Comparison of ENCODE assay signal across 8 cellular contexts in the genomic region with DNA sequence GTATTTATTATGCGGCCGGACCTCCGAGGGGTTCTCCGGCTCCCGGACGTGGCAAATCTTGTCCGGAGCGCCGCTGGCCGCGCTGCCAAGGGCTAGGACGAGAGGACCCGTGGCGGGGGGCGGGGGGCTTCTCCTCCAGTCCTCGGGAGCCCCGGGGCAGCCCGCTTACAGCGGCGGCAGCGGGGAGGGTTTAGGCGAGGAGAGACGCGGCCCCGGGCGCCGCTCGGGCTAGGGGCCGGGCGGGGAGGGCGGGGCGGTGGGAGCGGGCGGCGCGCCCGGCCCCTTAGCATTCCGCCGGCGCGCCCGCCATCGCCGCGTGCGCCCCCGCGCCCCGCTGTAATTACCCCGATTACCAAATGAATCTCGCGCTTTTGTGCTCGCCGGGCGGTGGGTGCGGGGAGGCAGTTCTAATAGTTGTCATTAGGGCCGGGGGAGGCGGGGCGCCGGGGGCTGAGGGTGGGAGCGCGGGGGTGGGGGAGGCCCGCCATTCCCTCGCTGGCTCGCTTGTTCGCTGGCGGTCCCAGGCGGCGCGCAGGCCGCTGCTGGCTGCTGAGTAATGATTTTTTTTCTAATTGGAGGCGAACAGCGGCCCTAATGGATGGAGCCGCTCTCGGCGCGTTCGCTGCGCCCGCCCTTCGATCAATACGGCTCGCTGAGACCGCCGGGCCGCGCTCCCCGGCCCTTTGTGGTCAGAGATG.
A peak's percentile ranks its signal among the peaks of the same experiment; 100 is the strongest.
DNase-seq lines count a peak whose midpoint lies in the region; ATAC-seq and TF ChIP-seq lines count a peak whose summit lies in the region.

No MANE protein-coding gene starts in this region.

- no peak overlapping the region for H3K27ac Mint-ChIP-seq in dendritic cell treated with granulocyte-macrophage colony-stimulating factor and Interleukin-4, amounts not matched to agents 40 ng/mL and 50 ng/mL, for 4 days
- no peak overlapping the region for H3K27ac Mint-ChIP-seq in nephron progenitor cell

- peak; percentile 42 for DNase-seq in GM10266 (ENCODE audit: extremely low spot score)
- DNase-seq in nephron progenitor cell: peak; percentile 60

- H3K79me2 ChIP-seq in OCI-LY3 (ENCODE audit: low read length): no peaks in the 10 kb centered on the region

- H3K4me3 Mint-ChIP-seq in dendritic cell treated with granulocyte-macrophage colony-stimulating factor and Interleukin-4, amounts not matched to agents 40 ng/mL and 50 ng/mL, for 4 days: peak overlapping the region; percentile 55
- peak overlapping the region; percentile 78 for H3K4me3 Mint-ChIP-seq in nephron progenitor cell

- TF ChIP-seq CTCF in GM10266 (IDR thresholded peaks at IDR 0.05; ENCODE audit: control insufficient read depth, insufficient read depth, low read depth, missing control alignments) (no peak), OCI-LY3 (IDR thresholded peaks at IDR 0.05; ENCODE audit: low read depth, low read length) (no peak), nephron progenitor cell (IDR thresholded peaks at IDR 0.05) (no peak)

- peak overlapping the region; percentile 74 for H3K4me3 ChIP-seq in OCI-LY3 (ENCODE audit: low read length)

- no peaks in the 10 kb centered on the region for H3K9me3 ChIP-seq in OCI-LY3 (ENCODE audit: insufficient read depth, low read length)

- H3K9me3 Mint-ChIP-seq in dendritic cell treated with granulocyte-macrophage colony-stimulating factor and Interleukin-4, amounts not matched to agents 40 ng/mL and 50 ng/mL, for 4 days: no peaks in the 10 kb centered on the region
- peaks cover 33% of the 10 kb centered on the region for H3K9me3 Mint-ChIP-seq in nephron progenitor cell

- no peaks in the 10 kb centered on the region for H3K36me3 ChIP-seq in OCI-LY3 (replicated peaks; ENCODE audit: low read depth, low read length)

- peaks cover 28% of the 10 kb centered on the region for H3K27me3 ChIP-seq in OCI-LY3 (ENCODE audit: low read depth, low read length)

- no peak overlapping the region for H2AFZ ChIP-seq in OCI-LY3 (ENCODE audit: low read depth, low read length)

- intact Hi-C loops in dendritic cell treated with granulocyte-macrophage colony-stimulating factor and Interleukin-4, amounts not matched to agents 40 ng/mL and 50 ng/mL, for 4 days (cut with micrococcal nuclease): no loop called here

- H3K9ac ChIP-seq in OCI-LY3 (ENCODE audit: low read length): peak overlapping the region; percentile 30; the same call in 1 of the 2 replicates

- no peaks in the 10 kb centered on the region for H4K20me1 ChIP-seq in OCI-LY3 (ENCODE audit: insufficient read depth, low read length)

- peak overlapping the region; percentile 75 for H3K4me2 ChIP-seq in OCI-LY3 (ENCODE audit: low read length)

- H3K36me3 Mint-ChIP-seq in dendritic cell treated with granulocyte-macrophage colony-stimulating factor and Interleukin-4, amounts not matched to agents 40 ng/mL and 50 ng/mL, for 4 days (ENCODE audit: low read depth): no peaks in the 10 kb centered on the region
- H3K36me3 Mint-ChIP-seq in nephron progenitor cell (ENCODE audit: low read depth): no peaks in the 10 kb centered on the region

- peaks cover 13% of the 10 kb centered on the region for H3K4me1 ChIP-seq in OCI-LY3 (ENCODE audit: low read length)

- ATAC-seq in GM21447 (IDR thresholded peaks at IDR 0.05; ENCODE audit: unreplicated experiment) (no peak), GM19035 (IDR thresholded peaks at IDR 0.05; ENCODE audit: unreplicated experiment) (no peak), GM21529 (IDR thresholded peaks at IDR 0.05; ENCODE audit: unreplicated experiment) (no peak), GM18858 (IDR thresholded peaks at IDR 0.05; ENCODE audit: unreplicated experiment) (no peak)

- peaks cover 68% of the 10 kb centered on the region for H3K27me3 Mint-ChIP-seq in dendritic cell treated with granulocyte-macrophage colony-stimulating factor and Interleukin-4, amounts not matched to agents 40 ng/mL and 50 ng/mL, for 4 days
- peaks cover 81% of the 10 kb centered on the region for H3K27me3 Mint-ChIP-seq in nephron progenitor cell (ENCODE audit: low read depth, poor library complexity)

- H3K27ac ChIP-seq in OCI-LY3 (ENCODE audit: low read length): no peak overlapping the region

- H3K4me1 Mint-ChIP-seq in dendritic cell treated with granulocyte-macrophage colony-stimulating factor and Interleukin-4, amounts not matched to agents 40 ng/mL and 50 ng/mL, for 4 days (ENCODE audit: low read depth): peaks cover 14% of the 10 kb centered on the region
- H3K4me1 Mint-ChIP-seq in nephron progenitor cell: peaks cover 59% of the 10 kb centered on the region
